In genomic region chr3:194685723-194686413, GRCh38 we compare ENCODE assay signal across 1 cellular context.
A peak's percentile ranks its signal among the peaks of the same experiment; 100 is the strongest.
TF ChIP-seq lines count a peak whose summit lies in the region.

Gene FAM43A, plus strand, starts transcription at chr3:194685883. Its CDS starts 944 bp downstream, at chr3:194686827.

TF ChIP-seq in HepG2, 621 proteins besides CTCF, POLR2A, EP300 and RAD21 (continued from another document and continues in another):
- TF ChIP-seq ZNF597 (CRISPR knock-in tag; IDR thresholded peaks at IDR 0.05) (no peak), EHMT2 (IDR thresholded peaks at IDR 0.05; ENCODE audit: borderline replicate concordance, low read depth, low read length) (no peak), HMGXB3 (CRISPR knock-in tag; IDR thresholded peaks at IDR 0.05; ENCODE audit: borderline replicate concordance) (no peak), ARID5B (CRISPR knock-in tag; IDR thresholded peaks at IDR 0.05) (peak; percentile 64), ZBTB39 (CRISPR knock-in tag; IDR thresholded peaks at IDR 0.05) (no peak), ATF2 (CRISPR knock-in tag; IDR thresholded peaks at IDR 0.05) (peak; percentile 65; the same call in 1 of the 2 replicates), ZNF660 (CRISPR knock-in tag; IDR thresholded peaks at IDR 0.05; ENCODE audit: borderline replicate concordance, low read depth) (no peak), CREB3 (CRISPR knock-in tag; IDR thresholded peaks at IDR 0.05) (no peak), ZNF883 (CRISPR knock-in tag; IDR thresholded peaks at IDR 0.05; ENCODE audit: not compliant biosample characterization) (no peak), RFX3 (CRISPR knock-in tag; IDR thresholded peaks at IDR 0.05) (no peak), FOSL2 (CRISPR knock-in tag; IDR thresholded peaks at IDR 0.05) (peak; percentile 53), MAFF (IDR thresholded peaks at IDR 0.05; ENCODE audit: low read depth, low read length) (no peak), ZNF576 (CRISPR knock-in tag; IDR thresholded peaks at IDR 0.05) (no peak), ZBED4 (CRISPR knock-in tag; IDR thresholded peaks at IDR 0.05; ENCODE audit: borderline replicate concordance) (no peak), ZNF570 (CRISPR knock-in tag; IDR thresholded peaks at IDR 0.05; ENCODE audit: borderline replicate concordance) (no peak), SRSF4 (IDR thresholded peaks at IDR 0.05; ENCODE audit: low read depth, low read length, poor library complexity, severe bottlenecking) (no peak), BCL3 (CRISPR knock-in tag; IDR thresholded peaks at IDR 0.05) (no peak), YY1 (IDR thresholded peaks at IDR 0.05; ENCODE audit: insufficient read depth, insufficient replicate concordance, low read depth, low read length) (no peak), ISX (CRISPR knock-in tag; conservative IDR thresholded peaks at IDR 0.05) (0 out of 2 replicates have a peak, but pooled peaks have one; percentile 75), ZSCAN22 (CRISPR knock-in tag; IDR thresholded peaks at IDR 0.05) (no peak), GATAD1 (CRISPR knock-in tag; IDR thresholded peaks at IDR 0.05) (no peak), ZNF317 (CRISPR knock-in tag; IDR thresholded peaks at IDR 0.05) (no peak), CCDC6 (CRISPR knock-in tag; IDR thresholded peaks at IDR 0.05) (peak; percentile 41; the same call in 1 of the 2 replicates), PITX1 (CRISPR knock-in tag; IDR thresholded peaks at IDR 0.05) (peak; percentile 41; the same call in 1 of the 2 replicates), HOMEZ (CRISPR knock-in tag; IDR thresholded peaks at IDR 0.05; ENCODE audit: low read depth) (0 out of 2 replicates have a peak, but pooled peaks have one; percentile 10), TFDP1 (CRISPR knock-in tag; IDR thresholded peaks at IDR 0.05; ENCODE audit: borderline replicate concordance) (peak; percentile 15; the same call in 1 of the 2 replicates), CHD2 (IDR thresholded peaks at IDR 0.05; ENCODE audit: low read depth, low read length) (no peak), TARDBP (CRISPR knock-in tag; IDR thresholded peaks at IDR 0.05) (no peak), ZNF879 (CRISPR knock-in tag; IDR thresholded peaks at IDR 0.05) (no peak)
